ENCODE assay signal across 8 cellular contexts in the genomic region with DNA sequence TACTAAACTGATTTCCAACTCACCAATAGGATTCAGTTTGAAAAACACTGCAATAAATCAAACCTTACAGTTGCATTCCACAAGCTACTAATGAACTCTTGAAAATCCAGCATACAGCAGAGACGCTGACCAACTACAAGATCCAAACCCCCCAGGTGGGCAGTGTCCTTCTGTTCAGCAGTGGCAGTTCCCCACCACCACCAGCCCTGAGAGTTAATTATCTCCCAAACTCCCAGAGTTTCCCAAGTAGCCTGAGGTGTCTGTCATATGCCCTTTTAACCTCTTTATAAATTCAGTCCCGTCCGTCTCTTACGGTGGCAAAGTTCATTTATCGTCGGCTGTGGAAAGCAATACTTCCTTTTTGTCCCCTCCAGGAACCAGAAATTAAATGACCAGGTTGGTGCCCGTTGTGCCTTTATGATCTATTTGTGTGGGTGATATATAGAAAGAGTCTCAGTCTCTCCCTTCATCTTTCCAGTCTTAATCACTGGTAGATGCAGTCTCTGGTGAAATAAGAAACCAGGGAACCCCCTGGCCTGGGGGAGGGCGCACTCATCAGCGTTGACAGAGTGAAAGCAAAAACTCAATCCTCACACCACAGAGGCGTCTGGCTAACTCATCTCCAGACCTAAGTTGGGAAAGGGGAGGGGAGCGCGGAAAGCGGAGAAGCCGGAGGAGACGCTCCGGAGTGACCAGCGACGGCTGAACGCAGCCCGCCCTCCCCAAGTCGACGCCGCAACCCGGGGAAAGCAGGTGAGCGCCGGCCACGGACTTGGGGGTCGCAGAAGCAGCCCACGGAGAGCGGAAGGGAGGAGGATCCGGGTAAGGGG. TPM values are rescaled to one million over a fixed set of nuclear protein-coding genes. Genes with fewer than 3 reads are reported as not detected.
DNase-seq lines count a peak whose midpoint lies in the region; ATAC-seq and TF ChIP-seq lines count a peak whose summit lies in the region.

No MANE protein-coding gene starts in this region.

- H3K4me1 ChIP-seq in OCI-LY3 (ENCODE audit: low read length) = peaks cover 40% of the 10 kb centered on the region

- no peak overlapping the region for H2AFZ ChIP-seq in OCI-LY3 (ENCODE audit: low read depth, low read length)

- H3K79me2 ChIP-seq in OCI-LY3 (ENCODE audit: low read length) = peaks cover 69% of the 10 kb centered on the region

- H3K4me3 Mint-ChIP-seq in activated T-cell treated with anti-CD3 and anti-CD28 coated beads, Interleukin-2, amount 50 U/mL, for 24 hours = peak overlapping the region; percentile 82
- peak overlapping the region; percentile 89 for H3K4me3 Mint-ChIP-seq in natural killer cell treated with Interleukin-12 subunit alpha and Interleukin-12 subunit beta and Interleukin-15 and Interleukin-18, amount 100 ng/mL, for 72 hours
- H3K4me3 Mint-ChIP-seq in stimulated activated naive CD8-positive, alpha-beta T cell treated with anti-CD3 and anti-CD28 coated beads, Interleukin-15, Interleukin-2, amounts not matched to agents 100 ng/mL and 50 ng/mL, for 24 hours = peak overlapping the region; percentile 88

- peaks cover 50% of the 10 kb centered on the region for H4K20me1 ChIP-seq in OCI-LY3 (ENCODE audit: insufficient read depth, low read length)

- ATAC-seq in HG02938 (IDR thresholded peaks at IDR 0.05; ENCODE audit: unreplicated experiment) = peak; percentile 60
- peak; percentile 84 to 87 for ATAC-seq in natural killer cell treated with Interleukin-12 subunit alpha and Interleukin-12 subunit beta and Interleukin-15 and Interleukin-18, amount 100 ng/mL, for 72 hours

- peak overlapping the region; percentile 80 for H3K4me3 ChIP-seq in OCI-LY3 (ENCODE audit: low read length)

- H3K9ac ChIP-seq in OCI-LY3 (ENCODE audit: low read length) = peak overlapping the region; percentile 96

- H3K4me1 Mint-ChIP-seq in activated T-cell treated with anti-CD3 and anti-CD28 coated beads, Interleukin-2, amount 50 U/mL, for 24 hours (ENCODE audit: low read depth) = peaks cover 56% of the 10 kb centered on the region
- H3K4me1 Mint-ChIP-seq in natural killer cell treated with Interleukin-12 subunit alpha and Interleukin-12 subunit beta and Interleukin-15 and Interleukin-18, amount 100 ng/mL, for 72 hours (ENCODE audit: low read depth in 2 of 2) = peaks cover 42 to 45% of the 10 kb centered on the region in 2 donors
- H3K4me1 Mint-ChIP-seq in stimulated activated naive CD8-positive, alpha-beta T cell treated with anti-CD3 and anti-CD28 coated beads, Interleukin-15, Interleukin-2, amounts not matched to agents 100 ng/mL and 50 ng/mL, for 24 hours (ENCODE audit: low read depth) = peaks cover 56% of the 10 kb centered on the region

- TF ChIP-seq CTCF in OCI-LY3 (IDR thresholded peaks at IDR 0.05; ENCODE audit: low read depth, low read length) = no peak

- no peaks in the 10 kb centered on the region for H3K27me3 ChIP-seq in OCI-LY3 (ENCODE audit: low read depth, low read length)

- H3K27me3 Mint-ChIP-seq in activated T-cell treated with anti-CD3 and anti-CD28 coated beads, Interleukin-2, amount 50 U/mL, for 24 hours = no peaks in the 10 kb centered on the region
- H3K27me3 Mint-ChIP-seq in natural killer cell treated with Interleukin-12 subunit alpha and Interleukin-12 subunit beta and Interleukin-15 and Interleukin-18, amount 100 ng/mL, for 72 hours = no peaks in the 10 kb centered on the region
- H3K27me3 Mint-ChIP-seq in stimulated activated naive CD8-positive, alpha-beta T cell treated with anti-CD3 and anti-CD28 coated beads, Interleukin-15, Interleukin-2, amounts not matched to agents 100 ng/mL and 50 ng/mL, for 24 hours = no peaks in the 10 kb centered on the region

- peak overlapping the region; percentile 91 for H3K4me2 ChIP-seq in OCI-LY3 (ENCODE audit: low read length)

- H3K9me3 Mint-ChIP-seq in activated T-cell treated with anti-CD3 and anti-CD28 coated beads, Interleukin-2, amount 50 U/mL, for 24 hours = no peaks in the 10 kb centered on the region
- no peaks in the 10 kb centered on the region for H3K9me3 Mint-ChIP-seq in natural killer cell treated with Interleukin-12 subunit alpha and Interleukin-12 subunit beta and Interleukin-15 and Interleukin-18, amount 100 ng/mL, for 72 hours
- no peaks in the 10 kb centered on the region for H3K9me3 Mint-ChIP-seq in stimulated activated naive CD8-positive, alpha-beta T cell treated with anti-CD3 and anti-CD28 coated beads, Interleukin-15, Interleukin-2, amounts not matched to agents 100 ng/mL and 50 ng/mL, for 24 hours

- H3K9me3 ChIP-seq in OCI-LY3 (ENCODE audit: insufficient read depth, low read length) = no peaks in the 10 kb centered on the region

- H3K27ac ChIP-seq in OCI-LY3 (ENCODE audit: low read length) = peak overlapping the region; percentile 84

- peak overlapping the region; percentile 98 for H3K27ac Mint-ChIP-seq in activated T-cell treated with anti-CD3 and anti-CD28 coated beads, Interleukin-2, amount 50 U/mL, for 24 hours
- peak overlapping the region; percentile 76 to 85 for H3K27ac Mint-ChIP-seq in natural killer cell treated with Interleukin-12 subunit alpha and Interleukin-12 subunit beta and Interleukin-15 and Interleukin-18, amount 100 ng/mL, for 72 hours
- peak overlapping the region; percentile 84 for H3K27ac Mint-ChIP-seq in stimulated activated naive CD8-positive, alpha-beta T cell treated with anti-CD3 and anti-CD28 coated beads, Interleukin-15, Interleukin-2, amounts not matched to agents 100 ng/mL and 50 ng/mL, for 24 hours

- H3K36me3 Mint-ChIP-seq in activated T-cell treated with anti-CD3 and anti-CD28 coated beads, Interleukin-2, amount 50 U/mL, for 24 hours (ENCODE audit: low read depth) = peaks cover 41% of the 10 kb centered on the region
- H3K36me3 Mint-ChIP-seq in natural killer cell treated with Interleukin-12 subunit alpha and Interleukin-12 subunit beta and Interleukin-15 and Interleukin-18, amount 100 ng/mL, for 72 hours = peaks cover 6% of the 10 kb centered on the region
- peaks cover 21% of the 10 kb centered on the region for H3K36me3 Mint-ChIP-seq in stimulated activated naive CD8-positive, alpha-beta T cell treated with anti-CD3 and anti-CD28 coated beads, Interleukin-15, Interleukin-2, amounts not matched to agents 100 ng/mL and 50 ng/mL, for 24 hours (ENCODE audit: low read depth)

- H3K36me3 ChIP-seq in OCI-LY3 (replicated peaks; ENCODE audit: low read depth, low read length) = peaks cover 26% of the 10 kb centered on the region

- DNase-seq in NCI-H82 (lab: John Stamatoyannopoulos, UW) (peak; percentile 60), NCI-H82 treated with DMSO at 0.1 percent for 48 hours (lab: John Stamatoyannopoulos, UW; ENCODE audit: unreplicated experiment) (no peak), fibroblast of gingiva (ENCODE audit: low read depth) (peak; percentile 67)
- DNase-seq in activated T-cell treated with anti-CD3 and anti-CD28 coated beads, Interleukin-2, amount 50 U/mL, for 24 hours = peak; percentile 84
- peak; percentile 90 for DNase-seq in natural killer cell treated with Interleukin-12 subunit alpha and Interleukin-12 subunit beta and Interleukin-15 and Interleukin-18, amount 100 ng/mL, for 72 hours (ENCODE audit: low spot score)

RNA-seq across cellular contexts. Expression of a gene that starts 0.7 kb away (rescaled TPM):
- total RNA-seq in natural killer cell treated with Interleukin-12 subunit alpha and Interleukin-12 subunit beta and Interleukin-15 and Interleukin-18, amount 100 ng/mL, for 72 hours = 10 to 100 TPM; 36.5 to 49.9 TPM

RNA-seq across cellular contexts. Expression of a gene that starts 0.8 kb away (rescaled TPM):
- 10 to 100 TPM; 21.2 to 22.2 TPM for total RNA-seq in natural killer cell treated with Interleukin-12 subunit alpha and Interleukin-12 subunit beta and Interleukin-15 and Interleukin-18, amount 100 ng/mL, for 72 hours

RNA-seq across cellular contexts. Expression of a gene that starts 32.1 kb away (rescaled TPM):
- total RNA-seq in natural killer cell treated with Interleukin-12 subunit alpha and Interleukin-12 subunit beta and Interleukin-15 and Interleukin-18, amount 100 ng/mL, for 72 hours = not detected
